24 cellular contexts compared by ENCODE assay signal in genomic region chr18:54415086-54415485, GRCh38. TPM values are rescaled to one million over a fixed set of nuclear protein-coding genes. Genes with fewer than 3 reads are reported as not detected.
A peak's percentile ranks its signal among the peaks of the same experiment; 100 is the strongest.
DNase-seq lines count a peak whose midpoint lies in the region; TF ChIP-seq lines count a peak whose summit lies in the region.
"Had no signal": no experiment of that assay in that cellular context is flagged by ENCODE, and none has a peak within 500 bp of the region (broad histone marks: within the 10 kb centered on the region; RNA-seq: fewer than 3 reads in every experiment).

No MANE protein-coding gene starts in this region.

- no peak overlapping the region for H3K4me3 ChIP-seq in astrocyte of the cerebellum (ENCODE audit: low read depth, low read length)
- H3K4me3 ChIP-seq in choroid plexus epithelial cell (ENCODE audit: low read depth, low read length): no peak overlapping the region
- no peak overlapping the region for H3K4me3 ChIP-seq in mammary epithelial cell (replicated peaks in 1 of 3; ENCODE audit: insufficient read depth in 1 of 3, low read depth in 2 of 3, low read length in 3 of 3)
- no peak overlapping the region for H3K4me3 ChIP-seq in sigmoid colon
- H3K4me3 ChIP-seq in vagina: no peak overlapping the region
- H3K4me3 ChIP-seq: A549; BLaER1 treated with 17β-estradiol and CSF1 and Interleukin-3, amounts not matched to agents 10 nM and 100 nM; GM12878; GM23338 had no signal

- H3K4me1 Mint-ChIP-seq in mesothelial cell of epicardium: peaks cover 6% of the 10 kb centered on the region
- H3K4me1 Mint-ChIP-seq: CD14-positive monocyte; CD8-positive, alpha-beta memory T cell; GM23338 had no signal

- no peaks in the 10 kb centered on the region for H3K36me3 Mint-ChIP-seq in mesothelial cell of epicardium
- H3K36me3 Mint-ChIP-seq: CD14-positive monocyte; CD8-positive, alpha-beta memory T cell had no signal

- H3K27me3 ChIP-seq in mammary epithelial cell (ENCODE audit: insufficient read depth, low read length) (no peaks in the 10 kb centered on the region), sigmoid colon (no peaks in the 10 kb centered on the region), vagina (no peaks in the 10 kb centered on the region)
- H3K27me3 ChIP-seq: BE2C; BLaER1 treated with 17β-estradiol and CSF1 and Interleukin-3, amounts not matched to agents 10 nM and 100 nM had no signal

- no peaks in the 10 kb centered on the region for H3K4me1 ChIP-seq in mammary epithelial cell (ENCODE audit: insufficient read depth, low read length)
- no peaks in the 10 kb centered on the region for H3K4me1 ChIP-seq in sigmoid colon
- no peaks in the 10 kb centered on the region for H3K4me1 ChIP-seq in vagina
- H3K4me1 ChIP-seq: A549, BE2C had no signal

- no peak overlapping the region for H3K4me2 ChIP-seq in mammary epithelial cell (ENCODE audit: insufficient read depth, low read depth, low read length)
- H3K4me2 ChIP-seq: A549, GM23338 had no signal

- peaks cover 15% of the 10 kb centered on the region for H3K27me3 Mint-ChIP-seq in mesothelial cell of epicardium (ENCODE audit: low read depth)

- 92% methylated on average over 2 of the region's 2 CpGs for WGBS in mammary epithelial cell (ENCODE audit: low coverage, missing lambda C conversion rate)
- WGBS in sigmoid colon, 2 donors: 91 to 94% methylated on average over 2 of the region's 2 CpGs

- intact Hi-C loops in mammary epithelial cell (cut with micrococcal nuclease): no loop called here
- intact Hi-C loops in sigmoid colon (cut with DNase I): no loop called here
- intact Hi-C loops in vagina (cut with DNase I): no loop called here

- H3K9me3 Mint-ChIP-seq in mesothelial cell of epicardium: peaks cover 6% of the 10 kb centered on the region
- H3K9me3 Mint-ChIP-seq: CD4-positive, alpha-beta T cell; GM23338; H9 had no signal

- no peaks in the 10 kb centered on the region for H4K20me1 ChIP-seq in mammary epithelial cell (ENCODE audit: insufficient read depth, low read length)
- H4K20me1 ChIP-seq: BLaER1 treated with 17β-estradiol and CSF1 and Interleukin-3, amounts not matched to agents 10 nM and 100 nM had no signal

- H3K9me3 ChIP-seq in mammary epithelial cell (replicated peaks; ENCODE audit: insufficient read depth, low read length) (no peaks in the 10 kb centered on the region), sigmoid colon (no peaks in the 10 kb centered on the region), vagina (no peaks in the 10 kb centered on the region)
- H3K9me3 ChIP-seq: A549; BE2C; BLaER1 treated with 17β-estradiol and CSF1 and Interleukin-3, amounts not matched to agents 10 nM and 100 nM had no signal

- DNase-seq in astrocyte of the cerebellum (ENCODE audit: low read depth) (peak; percentile 35), choroid plexus epithelial cell (ENCODE audit: low read depth) (peak; percentile 8), renal cortical epithelial cell (ENCODE audit: low read depth) (peak; percentile 31), mammary epithelial cell (no peak), mesothelial cell of epicardium (ENCODE audit: low spot score in 2 of 2, unreplicated experiment in 2 of 2) (no peak), sigmoid colon (no peak), vagina (ENCODE audit: extremely low spot score in 2 of 2) (no peak)
- DNase-seq: 8988T; ACHN; AML-193; BE2C; CD4-positive, alpha-beta T cell; CD8-positive, alpha-beta memory T cell; DMS 273 treated with DMSO at 0.1 percent for 48 hours; DMS79; EL; GDM1; H9 had no signal

- H3K27ac ChIP-seq in mammary epithelial cell (ENCODE audit: insufficient read depth, low read depth, low read length) (no peak overlapping the region), sigmoid colon (no peak overlapping the region), vagina (no peak overlapping the region)
- H3K27ac ChIP-seq: A549; BLaER1 treated with 17β-estradiol and CSF1 and Interleukin-3, amounts not matched to agents 10 nM and 100 nM had no signal

- TF ChIP-seq CTCF in astrocyte of the cerebellum (IDR thresholded peaks at IDR 0.05; ENCODE audit: low read depth, low read length, missing control alignments) (no peak), choroid plexus epithelial cell (conservative IDR thresholded peaks at IDR 0.05; ENCODE audit: low read depth, low read length) (no peak), mammary epithelial cell (conservative IDR thresholded peaks at IDR 0.05 in 1 of 2, IDR thresholded peaks at IDR 0.05 in 1 of 2; ENCODE audit: extremely low read depth in 1 of 2, insufficient read depth in 1 of 2, low read depth in 1 of 2, low read length in 2 of 2) (no peak), mesothelial cell of epicardium (IDR thresholded peaks at IDR 0.05; ENCODE audit: unreplicated experiment) (no peak), sigmoid colon (IDR thresholded peaks at IDR 0.05) (no peak), vagina (IDR thresholded peaks at IDR 0.05) (no peak)

- H3K79me2 ChIP-seq in mammary epithelial cell (ENCODE audit: insufficient read depth, low read length): no peaks in the 10 kb centered on the region

- TF ChIP-seq POLR2A in sigmoid colon (IDR thresholded peaks at IDR 0.05) (no peak), vagina (IDR thresholded peaks at IDR 0.05) (no peak)

- in situ Hi-C loops in astrocyte of the cerebellum (cut with HindIII; ENCODE audit: low sequenced_read_pairs) (no loop called here), mammary epithelial cell (cut with MboI; ENCODE audit: low sequenced_read_pairs in 2 of 2) (no loop called here)

- H3K36me3 ChIP-seq in mammary epithelial cell (ENCODE audit: insufficient read depth, low read length) (no peaks in the 10 kb centered on the region), sigmoid colon (no peaks in the 10 kb centered on the region), vagina (no peaks in the 10 kb centered on the region)
- H3K36me3 ChIP-seq: BE2C; BLaER1 treated with 17β-estradiol and CSF1 and Interleukin-3, amounts not matched to agents 10 nM and 100 nM had no signal

- no peak overlapping the region for H2AFZ ChIP-seq in mammary epithelial cell (ENCODE audit: low read depth, low read length)
- H2AFZ ChIP-seq: GM23338 had no signal

- dilution Hi-C loops in mammary epithelial cell (cut with HindIII; ENCODE audit: low sequenced_read_pairs): no loop called here

- H3K9ac ChIP-seq in mammary epithelial cell (ENCODE audit: insufficient read depth, low read length): no peak overlapping the region
- H3K9ac ChIP-seq: BLaER1 treated with 17β-estradiol and CSF1 and Interleukin-3, amounts not matched to agents 10 nM and 100 nM had no signal

- no peak overlapping the region for H3K4me3 Mint-ChIP-seq in mesothelial cell of epicardium
- H3K4me3 Mint-ChIP-seq: CD14-positive monocyte; CD4-positive, alpha-beta T cell; CD8-positive, alpha-beta memory T cell; GM23338; H9 had no signal

- CTCF ChIA-PET in mammary epithelial cell (lab: Charles Lee; ENCODE audit: low non-redundant PET): no interaction called here

- H3K27ac Mint-ChIP-seq in mesothelial cell of epicardium: no peak overlapping the region
- H3K27ac Mint-ChIP-seq: CD14-positive monocyte; CD4-positive, alpha-beta T cell; CD8-positive, alpha-beta memory T cell; GM23338; H9 had no signal

- no TSS peak for BruUV-seq in mammary epithelial cell (replicated peaks; lab: Mats Ljungman, UMichigan)

- no peak for TF ChIP-seq EP300 in sigmoid colon (IDR thresholded peaks at IDR 0.05)

RNA-seq across cellular contexts. Expression of gene C18orf54, which starts 57.4 kb away (rescaled TPM):
- total RNA-seq in renal cortical epithelial cell (4.3 and 10.6 TPM in 2 replicates), mammary epithelial cell (10 to 100 TPM in 1 of 2 donors, 1 to 10 TPM in 1; 2.3 to 12.0 TPM), mesothelial cell of epicardium (5.9 to 6.5 TPM (median 6.2 TPM) in 3 replicates), sigmoid colon (1 to 10 TPM; 1.3 to 4.1 (median 2.8) TPM), vagina (1.7 TPM)
- polyA plus RNA-seq in mammary epithelial cell (2.9 TPM), sigmoid colon (1 to 10 TPM in 2 of 3 donors, under 1 TPM in 1; 0.60 to 1.7 (median 1.4) TPM)
- polyA minus RNA-seq in mammary epithelial cell: 22.1 TPM

RNA-seq across cellular contexts. Expression of gene STARD6, which starts 57.4 kb away (rescaled TPM):
- total RNA-seq in renal cortical epithelial cell (0.15 and 0.69 TPM in 2 replicates), mammary epithelial cell (under 1 TPM in 1 of 2 donors, not detected in 1; 0.49 TPM), mesothelial cell of epicardium (not detected in 3 replicates), sigmoid colon (not detected), vagina (not detected)
- polyA plus RNA-seq in mammary epithelial cell (0.14 TPM), sigmoid colon (not detected)
- polyA minus RNA-seq in mammary epithelial cell: not detected
- total RNA-seq: CD4-positive, alpha-beta T cell; GM23338; H4; H9 had no signal
- polyA plus RNA-seq: A549; CD14-positive monocyte; CD8-positive, alpha-beta memory T cell; GM23338 had no signal

Comparison
In these comparisons a context has a peak if more than half of its experiments do, and no peak if none do; other contexts are left out.
1. DNase-seq: peak in astrocyte of the cerebellum (single experiment), choroid plexus epithelial cell (single experiment) and renal cortical epithelial cell (single experiment); none in mammary epithelial cell (single experiment), mesothelial cell of epicardium (0 of 2), sigmoid colon (single experiment) and vagina (0 of 2).